Comparison of ENCODE assay signal across 19 cellular contexts in genomic region chr16:58481226-58481869, GRCh38. TPM values are rescaled to one million over a fixed set of nuclear protein-coding genes. Genes with fewer than 3 reads are reported as not detected.
DNase-seq lines count a peak whose midpoint lies in the region; ATAC-seq, FAIRE-seq and TF ChIP-seq lines count a peak whose summit lies in the region.
"Had no signal": no experiment of that assay in that cellular context is flagged by ENCODE, and none has a peak within 500 bp of the region (broad histone marks: within the 10 kb centered on the region; RNA-seq: fewer than 3 reads in every experiment).

No MANE protein-coding gene starts in this region.

- H3K9me1 ChIP-seq in K562 (ENCODE audit: control insufficient read depth, insufficient read depth, low read length): no peaks in the 10 kb centered on the region

- peaks cover 4 to 50% of the 10 kb centered on the region in 2 experiments; a peak in 4 of 5 replicates for H3K27me3 ChIP-seq in K562 (ENCODE audit: control insufficient read depth in 2 of 2, insufficient read depth in 2 of 2, low read length in 2 of 2)
- no peaks in the 10 kb centered on the region for H3K27me3 ChIP-seq in neural progenitor cell
- no peaks in the 10 kb centered on the region for H3K27me3 ChIP-seq in smooth muscle cell (ENCODE audit: low read depth)
- H3K27me3 ChIP-seq: BE2C had no signal

- H3K27ac ChIP-seq in K562 (ENCODE audit: extremely low read depth, low read depth, low read length) (no peak overlapping the region), neural progenitor cell (no peak overlapping the region), smooth muscle cell (ENCODE audit: low read depth) (no peak overlapping the region)
- H3K27ac ChIP-seq: GM23248 had no signal

- TF ChIP-seq RAD21 in K562 (CRISPR knock-in tag; conservative IDR thresholded peaks at IDR 0.05 in 1 of 2, IDR thresholded peaks at IDR 0.05 in 1 of 2): no peak

- H3K4me1 ChIP-seq in K562 (replicated peaks in 1 of 2; ENCODE audit: control insufficient read depth in 2 of 2, insufficient read depth in 2 of 2, low read length in 2 of 2): no peaks in the 10 kb centered on the region
- no peaks in the 10 kb centered on the region for H3K4me1 ChIP-seq in neural progenitor cell
- no peaks in the 10 kb centered on the region for H3K4me1 ChIP-seq in smooth muscle cell (ENCODE audit: low read depth)
- H3K4me1 ChIP-seq: HAP-1 had no signal

- intact Hi-C loops in left ventricle myocardium superior (cut with micrococcal nuclease): no loop called here
- intact Hi-C loops in cardiac septum (cut with DNase I): no loop called here
- intact Hi-C loops in K562 (cut with micrococcal nuclease): loop anchor here (10.0 kb wide), 2 partner anchors 357 to 577 kb away; partner anchors contain the start of gene CFAP20

- H3F3A ChIP-seq in neural progenitor cell (ENCODE audit: low read depth): no peaks in the 10 kb centered on the region
- no peaks in the 10 kb centered on the region for H3F3A ChIP-seq in smooth muscle cell (ENCODE audit: low read depth)

- H3K27ac Mint-ChIP-seq in neural progenitor cell: no peak overlapping the region
- H3K27ac Mint-ChIP-seq: CD4-positive, alpha-beta memory T cell had no signal

- no TSS peak for BruUV-seq in K562 (replicated peaks; lab: Mats Ljungman, UMichigan)

- no peak for TF ChIP-seq EP300 in K562 (IDR thresholded peaks at IDR 0.05; ENCODE audit: low read length)

- TF ChIP-seq POLR2A in K562 (conservative IDR thresholded peaks at IDR 0.05): no peak

- peak overlapping the region; percentile 27 for H3K4me3 Mint-ChIP-seq in neural progenitor cell
- H3K4me3 Mint-ChIP-seq: CD4-positive, alpha-beta memory T cell had no signal

- 13% methylated on average over 11 of the region's 11 CpGs for WGBS in K562 (ENCODE audit: insufficient coverage, low coverage, missing lambda C conversion rate)
- 96% methylated on average over 11 of the region's 11 CpGs for WGBS in smooth muscle cell (ENCODE audit: low lambda C conversion rate)

- H3K9ac ChIP-seq in K562 (ENCODE audit: insufficient read depth in 1 of 2, low read depth in 2 of 2, low read length in 2 of 2) (no peak overlapping the region), neural progenitor cell (no peak overlapping the region), smooth muscle cell (ENCODE audit: low read depth) (no peak overlapping the region)
- H3K9ac ChIP-seq: GM23248 had no signal

- H3K79me2 ChIP-seq in K562 (ENCODE audit: control insufficient read depth, insufficient read depth, low read length) (no peaks in the 10 kb centered on the region), neural progenitor cell (ENCODE audit: low read depth) (no peaks in the 10 kb centered on the region), smooth muscle cell (ENCODE audit: low read depth) (no peaks in the 10 kb centered on the region)

- no peak for ATAC-seq in left ventricle myocardium superior
- no peak for ATAC-seq in K562

- H3K9me3 Mint-ChIP-seq in neural progenitor cell: no peaks in the 10 kb centered on the region
- H3K9me3 Mint-ChIP-seq: CD14-positive monocyte; CD4-positive, alpha-beta memory T cell had no signal

- DNase-seq in left ventricle myocardium superior: peak; percentile 9
- no peak for DNase-seq in cardiac septum (ENCODE audit: low spot score)
- no peak for DNase-seq in K562 (ENCODE audit: extremely low read depth in 1 of 4, low spot score in 3 of 4)
- no peak for DNase-seq in neural progenitor cell (ENCODE audit: low spot score)
- DNase-seq in putamen (ENCODE audit: low spot score): no peak
- no peak for DNase-seq in NCI-H2029 (lab: John Stamatoyannopoulos, UW)
- DNase-seq in smooth muscle cell (lab: John Stamatoyannopoulos, UW; ENCODE audit: unreplicated experiment): no peak
- DNase-seq: ACHN; BE2C; CD4-positive, alpha-beta memory T cell; DMS153; DMS79; GDM1 had no signal

- H3K4me2 ChIP-seq in K562 (ENCODE audit: insufficient read depth, low read length) (no peak overlapping the region), neural progenitor cell (no peak overlapping the region), smooth muscle cell (no peak overlapping the region)

- no peak for FAIRE-seq in K562 (lab: Jason Lieb, UNC)
- FAIRE-seq: A204.1, GM12892, GM18507 had no signal

- H3K36me3 ChIP-seq in K562 (ENCODE audit: control insufficient read depth, insufficient read depth, low read length) (no peaks in the 10 kb centered on the region), neural progenitor cell (no peaks in the 10 kb centered on the region), smooth muscle cell (ENCODE audit: low read depth) (no peaks in the 10 kb centered on the region)
- H3K36me3 ChIP-seq: BE2C, HAP-1 had no signal

- H3K9me3 ChIP-seq in K562 (replicated peaks; ENCODE audit: control insufficient read depth, insufficient read depth, low read depth, low read length) (no peaks in the 10 kb centered on the region), neural progenitor cell (ENCODE audit: low read depth) (no peaks in the 10 kb centered on the region), smooth muscle cell (replicated peaks; ENCODE audit: low read depth) (no peaks in the 10 kb centered on the region)
- H3K9me3 ChIP-seq: BE2C, HAP-1 had no signal

- POLR2A ChIA-PET in K562 (lab: Yijun Ruan, JAX): interaction anchor here (0.6 kb wide), 2 partner anchors 11 to 250 kb away, joined by 3 read pairs; no protein-coding TSS in a partner anchor

- no peaks in the 10 kb centered on the region for H3K36me3 Mint-ChIP-seq in neural progenitor cell
- H3K36me3 Mint-ChIP-seq: CD14-positive monocyte; CD4-positive, alpha-beta memory T cell had no signal

- peaks cover 23% of the 10 kb centered on the region for H3K4me1 Mint-ChIP-seq in neural progenitor cell
- H3K4me1 Mint-ChIP-seq: CD14-positive monocyte; CD4-positive, alpha-beta memory T cell had no signal

- no peaks in the 10 kb centered on the region for H4K20me1 ChIP-seq in K562 (replicated peaks; ENCODE audit: control insufficient read depth, insufficient read depth, low read length)
- no peaks in the 10 kb centered on the region for H4K20me1 ChIP-seq in neural progenitor cell (ENCODE audit: low read depth)
- no peaks in the 10 kb centered on the region for H4K20me1 ChIP-seq in smooth muscle cell (ENCODE audit: low read depth)

- H2AFZ ChIP-seq in K562 (ENCODE audit: low read depth, low read length) (no peak overlapping the region), neural progenitor cell (replicated peaks) (no peak overlapping the region), smooth muscle cell (ENCODE audit: low read depth) (no peak overlapping the region)
- H2AFZ ChIP-seq: GM23248 had no signal

- TF ChIP-seq CTCF in K562 (IDR thresholded peaks at IDR 0.05 in 2 of 3, conservative IDR thresholded peaks at IDR 0.05 in 1 of 3; ENCODE audit: insufficient read depth in 2 of 3, low read depth in 1 of 3, low read length in 3 of 3) (no peak), neural progenitor cell (IDR thresholded peaks at IDR 0.05) (no peak), smooth muscle cell (IDR thresholded peaks at IDR 0.05; ENCODE audit: borderline replicate concordance, insufficient read depth, poor library complexity, severe bottlenecking) (no peak)

- peaks cover 11% of the 10 kb centered on the region for H3K27me3 Mint-ChIP-seq in neural progenitor cell (ENCODE audit: insufficient read depth, low read depth)

- CTCF ChIA-PET in K562 (lab: Yijun Ruan, JAX; ENCODE audit: low intra/inter-chr PET ratio): no interaction called here

- in situ Hi-C loops in K562 (cut with MboI): no loop called here

- H3K4me3 ChIP-seq in K562: no peak overlapping the region
- no peak overlapping the region for H3K4me3 ChIP-seq in neural progenitor cell
- no peak overlapping the region for H3K4me3 ChIP-seq in smooth muscle cell
- H3K4me3 ChIP-seq: GM23248, HAP-1 had no signal

RNA-seq across cellular contexts. Expression of gene NDRG4, which starts 18.6 kb away (rescaled TPM):
- 580 TPM for total RNA-seq in left ventricle myocardium superior
- total RNA-seq in cardiac septum: 607 TPM
- total RNA-seq in K562 (2011; cell fraction: chromatin; rRNA removed; ENCODE audit: low replicate concordance): 1.3 and 1.9 TPM in 2 replicates
- total RNA-seq in K562 (2011; cell fraction: nucleolus; rRNA removed): 1.8 TPM in 2 replicates
- 0.51 and 2.0 TPM in 2 replicates for total RNA-seq in K562 (2011; cell fraction: nucleoplasm; rRNA removed)
- total RNA-seq in K562 (2014; rRNA removed): 0.18 and 0.37 TPM in 2 replicates
- 0.22 and 0.62 TPM in 2 replicates for total RNA-seq in K562 (2014; rRNA removed; fragmentation: Illumina TruSeq; extraction: Trizol)
- 0.14 and 0.26 TPM in 2 replicates for total RNA-seq in K562 (2015; rRNA removed; fragmentation: Illumina TruSeq; extraction: Trizol)
- total RNA-seq in K562 (2021): 0.85 and 0.95 TPM in 2 replicates
- polyA plus RNA-seq in K562 (2011; rRNA removed): 0.24 and 0.61 TPM in 2 replicates
- polyA plus RNA-seq in K562 (2011; cell fraction: cytosol; rRNA removed): 0.65 and 0.98 TPM in 2 replicates
- polyA plus RNA-seq in K562 (2011; cell fraction: nucleus; rRNA removed): 2.1 and 3.5 TPM in 2 replicates
- polyA plus RNA-seq in K562 (2012): 0.85 and 1.0 TPM in 2 replicates
- polyA plus RNA-seq in K562 (2014; fragmentation: Illumina TruSeq; extraction: Trizol): 0.14 and 0.28 TPM in 2 replicates
- polyA plus RNA-seq in K562 (2014; fragmentation: Nextera tagmentation; extraction: Ambion mirVana): under 1 TPM; 0.06 to 0.07 TPM
- 0.53 and 0.81 TPM in 2 replicates for polyA plus RNA-seq in K562 (2014; rRNA removed)
- polyA minus RNA-seq in K562 (2011; rRNA and poly(A)+ RNA removed): 0.24 and 0.42 TPM in 2 replicates
- polyA minus RNA-seq in K562 (2011; cell fraction: cytosol; rRNA and poly(A)+ RNA removed): 1.4 TPM in 1 of 2 replicates, not detected in the other
- 1.2 TPM in 2 replicates for polyA minus RNA-seq in K562 (2011; cell fraction: nucleus; rRNA and poly(A)+ RNA removed)
- 14.6 and 18.8 TPM in 2 replicates for total RNA-seq in neural progenitor cell (ENCODE audit: low replicate concordance)
- total RNA-seq in smooth muscle cell: 9.9 and 17.1 TPM in 2 replicates
- polyA plus RNA-seq in smooth muscle cell: 21.0 and 23.0 TPM in 2 replicates
- polyA plus RNA-seq: CD14-positive monocyte had no signal

RNA-seq across cellular contexts. Expression of gene SETD6, which starts 34.0 kb away (rescaled TPM):
- total RNA-seq in left ventricle myocardium superior: 15.3 TPM
- total RNA-seq in cardiac septum: 12.4 TPM
- 102 and 113 TPM in 2 replicates for total RNA-seq in K562 (2011; cell fraction: chromatin; rRNA removed; ENCODE audit: low replicate concordance)
- 84.7 and 97.7 TPM in 2 replicates for total RNA-seq in K562 (2011; cell fraction: nucleolus; rRNA removed)
- total RNA-seq in K562 (2011; cell fraction: nucleoplasm; rRNA removed): 88.4 and 88.6 TPM in 2 replicates
- total RNA-seq in K562 (2014; rRNA removed): 28.1 and 33.9 TPM in 2 replicates
- total RNA-seq in K562 (2014; rRNA removed; fragmentation: Illumina TruSeq; extraction: Trizol): 19.8 and 21.4 TPM in 2 replicates
- 19.3 and 20.2 TPM in 2 replicates for total RNA-seq in K562 (2015; rRNA removed; fragmentation: Illumina TruSeq; extraction: Trizol)
- total RNA-seq in K562 (2021): 24.4 and 28.5 TPM in 2 replicates
- polyA plus RNA-seq in K562 (2011; rRNA removed): 23.7 and 29.2 TPM in 2 replicates
- polyA plus RNA-seq in K562 (2011; cell fraction: cytosol; rRNA removed): 11.1 and 23.6 TPM in 2 replicates
- polyA plus RNA-seq in K562 (2011; cell fraction: nucleus; rRNA removed): 78.8 and 120 TPM in 2 replicates
- polyA plus RNA-seq in K562 (2012): 17.5 and 21.5 TPM in 2 replicates
- polyA plus RNA-seq in K562 (2014; fragmentation: Illumina TruSeq; extraction: Trizol): 18.3 and 19.3 TPM in 2 replicates
- 1 to 10 TPM; 9.2 to 9.6 TPM for polyA plus RNA-seq in K562 (2014; fragmentation: Nextera tagmentation; extraction: Ambion mirVana)
- 37.2 and 40.9 TPM in 2 replicates for polyA plus RNA-seq in K562 (2014; rRNA removed)
- 25.0 and 25.3 TPM in 2 replicates for polyA minus RNA-seq in K562 (2011; rRNA and poly(A)+ RNA removed)
- polyA minus RNA-seq in K562 (2011; cell fraction: cytosol; rRNA and poly(A)+ RNA removed): 9.0 and 16.0 TPM in 2 replicates
- polyA minus RNA-seq in K562 (2011; cell fraction: nucleus; rRNA and poly(A)+ RNA removed): 47.0 and 59.0 TPM in 2 replicates
- 25.0 and 34.8 TPM in 2 replicates for total RNA-seq in neural progenitor cell (ENCODE audit: low replicate concordance)
- total RNA-seq in smooth muscle cell: 6.8 and 9.4 TPM in 2 replicates
- polyA plus RNA-seq in smooth muscle cell: 8.3 and 8.4 TPM in 2 replicates

Comparison
In these comparisons a context has a peak if more than half of its experiments do, and no peak if none do; other contexts are left out.
1. RNA of gene NDRG4, which starts 18.6 kb away (total RNA-seq): 607 TPM in cardiac septum (single experiment) and 580 TPM in left ventricle myocardium superior (single experiment); 14.6 to 18.8 TPM in neural progenitor cell, 9.9 to 17.1 TPM in smooth muscle cell and 0.14 to 2.0 TPM in K562; every median in the first group is over 10 times any median in the second.